ENCODE assay signal across 2 cellular contexts in genomic region chr21:42845296-42845965, GRCh38.
TF ChIP-seq lines count a peak whose summit lies in the region.

No MANE protein-coding gene starts in this region.

TF ChIP-seq in SK-N-SH, 30 proteins besides CTCF, POLR2A, EP300 and RAD21 (continued from another document):
- no peak for TF ChIP-seq USF2 (IDR thresholded peaks at IDR 0.05; ENCODE audit: borderline replicate concordance, low read depth, low read length)
- no peak for TF ChIP-seq SMC3 (IDR thresholded peaks at IDR 0.05; ENCODE audit: low read depth, low read length)
- no peak for TF ChIP-seq IRF3 (IDR thresholded peaks at IDR 0.05; ENCODE audit: low read depth, low read length)
- no peak for TF ChIP-seq ZBTB33 (IDR thresholded peaks at IDR 0.05; ENCODE audit: borderline replicate concordance, low read depth)
- no peak for TF ChIP-seq JUND (IDR thresholded peaks at IDR 0.05)
- TF ChIP-seq REST (IDR thresholded peaks at IDR 0.05; ENCODE audit: low read depth, low read length): no peak
- no peak for TF ChIP-seq RFX5 (IDR thresholded peaks at IDR 0.05; ENCODE audit: low read length)

TF ChIP-seq in SK-N-SH treated with all-trans-retinoic acid at 6 μM for 48 hours, 23 proteins besides CTCF, POLR2A, EP300 and RAD21 (continued from another document):
- TF ChIP-seq CREB5 (CRISPR knock-in tag; IDR thresholded peaks at IDR 0.05; ENCODE audit: low read depth) (no peak), ISL1 (CRISPR knock-in tag; IDR thresholded peaks at IDR 0.05) (no peak), POU6F1 (CRISPR knock-in tag; IDR thresholded peaks at IDR 0.05; ENCODE audit: borderline replicate concordance, low read depth) (no peak), PPARA (CRISPR knock-in tag; IDR thresholded peaks at IDR 0.05; ENCODE audit: borderline replicate concordance) (no peak), PATZ1 (CRISPR knock-in tag; IDR thresholded peaks at IDR 0.05; ENCODE audit: borderline replicate concordance) (no peak), ZNF565 (CRISPR knock-in tag; conservative IDR thresholded peaks at IDR 0.05; ENCODE audit: low read depth) (no peak), ZFP3 (CRISPR knock-in tag; IDR thresholded peaks at IDR 0.05) (no peak), OSR1 (CRISPR knock-in tag; IDR thresholded peaks at IDR 0.05) (no peak), ESRRG (CRISPR knock-in tag; IDR thresholded peaks at IDR 0.05) (no peak), RARB (CRISPR knock-in tag; IDR thresholded peaks at IDR 0.05) (no peak)
